Comparison of ENCODE assay signal across 27 cellular contexts in genomic region chr11:112315057-112315720, GRCh38. TPM values are rescaled to one million over a fixed set of nuclear protein-coding genes. Genes with fewer than 3 reads are reported as not detected.
DNase-seq lines count a peak whose midpoint lies in the region; ATAC-seq and TF ChIP-seq lines count a peak whose summit lies in the region.
"Had no signal": no experiment of that assay in that cellular context is flagged by ENCODE, and none has a peak within 500 bp of the region (broad histone marks: within the 10 kb centered on the region; RNA-seq: fewer than 3 reads in every experiment).

No MANE protein-coding gene starts in this region.

- H3K36me3 Mint-ChIP-seq in chondrocyte (ENCODE audit: low read depth), result peaks cover 2% of the 10 kb centered on the region
- H3K36me3 Mint-ChIP-seq in osteocyte (ENCODE audit: unreplicated experiment), result peaks cover 6% of the 10 kb centered on the region
- H3K36me3 Mint-ChIP-seq in activated CD8-positive, alpha-beta memory T cell treated with anti-CD3 and anti-CD28 coated beads, Interleukin-2, amount 10 ng/mL, durations not matched to agents 7 days and 5 days, result no peaks in the 10 kb centered on the region

- no peak overlapping the region for H3K4me3 ChIP-seq in Jurkat, Clone E6-1 (ENCODE audit: low read length)
- H3K4me3 ChIP-seq in effector memory CD4-positive, alpha-beta T cell (ENCODE audit: insufficient read depth, low read depth, low read length, poor library complexity, severe bottlenecking), result no peak overlapping the region
- H3K4me3 ChIP-seq: BLaER1, HAP-1, SK-N-MC had no signal

- no peak overlapping the region for H3K27ac ChIP-seq in effector memory CD4-positive, alpha-beta T cell (ENCODE audit: insufficient read depth, low read length, poor library complexity, severe bottlenecking)
- H3K27ac ChIP-seq: BLaER1, RWPE1, SK-N-MC had no signal

- H3K27ac Mint-ChIP-seq in chondrocyte (ENCODE audit: unreplicated experiment) (peak overlapping the region; percentile 94), osteocyte (ENCODE audit: unreplicated experiment) (peak overlapping the region; percentile 24)
- no peak overlapping the region for H3K27ac Mint-ChIP-seq in activated CD8-positive, alpha-beta memory T cell treated with anti-CD3 and anti-CD28 coated beads, Interleukin-2, amount 10 ng/mL, durations not matched to agents 7 days and 5 days
- H3K27ac Mint-ChIP-seq: CD4-positive, alpha-beta T cell; IgD-negative memory B cell had no signal

- in situ Hi-C loops in G401 (cut with HindIII; ENCODE audit: low sequenced_read_pairs), result no loop called here

- no peaks in the 10 kb centered on the region for H3K27me3 ChIP-seq in effector memory CD4-positive, alpha-beta T cell (replicated peaks; ENCODE audit: control insufficient read depth, insufficient read depth, low read length, poor library complexity, severe bottlenecking)
- H3K27me3 ChIP-seq: BLaER1 had no signal

- no peaks in the 10 kb centered on the region for H3K4me1 ChIP-seq in effector memory CD4-positive, alpha-beta T cell (ENCODE audit: control insufficient read depth, insufficient read depth, low read length, poor library complexity, severe bottlenecking)
- H3K4me1 ChIP-seq: BLaER1, Caco-2, HAP-1 had no signal

- H3K9me3 ChIP-seq in effector memory CD4-positive, alpha-beta T cell (ENCODE audit: control insufficient read depth, low read length), result no peaks in the 10 kb centered on the region
- H3K9me3 ChIP-seq: BLaER1, Caco-2, HAP-1 had no signal

- no peak for ATAC-seq in activated CD8-positive, alpha-beta memory T cell treated with anti-CD3 and anti-CD28 coated beads, Interleukin-2, amount 10 ng/mL, durations not matched to agents 7 days and 5 days

- no peaks in the 10 kb centered on the region for H3K9me3 Mint-ChIP-seq in chondrocyte (ENCODE audit: low read depth)
- H3K9me3 Mint-ChIP-seq in osteocyte (ENCODE audit: unreplicated experiment), result peaks cover 3% of the 10 kb centered on the region
- no peaks in the 10 kb centered on the region for H3K9me3 Mint-ChIP-seq in activated CD8-positive, alpha-beta memory T cell treated with anti-CD3 and anti-CD28 coated beads, Interleukin-2, amount 10 ng/mL, durations not matched to agents 7 days and 5 days (ENCODE audit: low read depth)
- H3K9me3 Mint-ChIP-seq: CD4-positive, alpha-beta T cell; IgD-negative memory B cell had no signal

- no peaks in the 10 kb centered on the region for H3K27me3 Mint-ChIP-seq in chondrocyte (ENCODE audit: low read depth)
- no peaks in the 10 kb centered on the region for H3K27me3 Mint-ChIP-seq in osteocyte (ENCODE audit: unreplicated experiment)
- no peaks in the 10 kb centered on the region for H3K27me3 Mint-ChIP-seq in activated CD8-positive, alpha-beta memory T cell treated with anti-CD3 and anti-CD28 coated beads, Interleukin-2, amount 10 ng/mL, durations not matched to agents 7 days and 5 days
- H3K27me3 Mint-ChIP-seq: CD4-positive, alpha-beta T cell had no signal

- CTCF ChIA-PET in activated CD8-positive, alpha-beta memory T cell treated with anti-CD3 and anti-CD28 coated beads, Interleukin-2, amount 10 ng/mL, durations not matched to agents 7 days and 5 days (lab: Charles Lee), result no interaction called here

- no peak for TF ChIP-seq CTCF in chondrocyte (IDR thresholded peaks at IDR 0.05)
- no peak for TF ChIP-seq CTCF in osteocyte (IDR thresholded peaks at IDR 0.05)

- peaks cover 47% of the 10 kb centered on the region for H3K4me1 Mint-ChIP-seq in chondrocyte (ENCODE audit: low read depth)
- peaks cover 46% of the 10 kb centered on the region for H3K4me1 Mint-ChIP-seq in osteocyte (ENCODE audit: unreplicated experiment)
- no peaks in the 10 kb centered on the region for H3K4me1 Mint-ChIP-seq in activated CD8-positive, alpha-beta memory T cell treated with anti-CD3 and anti-CD28 coated beads, Interleukin-2, amount 10 ng/mL, durations not matched to agents 7 days and 5 days
- H3K4me1 Mint-ChIP-seq: IgD-negative memory B cell had no signal

- H3K36me3 ChIP-seq in effector memory CD4-positive, alpha-beta T cell (ENCODE audit: control insufficient read depth, insufficient read depth, low read length), result no peaks in the 10 kb centered on the region
- H3K36me3 ChIP-seq: BLaER1, HAP-1 had no signal

- no peak overlapping the region for H3K4me3 Mint-ChIP-seq in chondrocyte (ENCODE audit: unreplicated experiment)
- H3K4me3 Mint-ChIP-seq in osteocyte (ENCODE audit: unreplicated experiment), result no peak overlapping the region
- H3K4me3 Mint-ChIP-seq in activated CD8-positive, alpha-beta memory T cell treated with anti-CD3 and anti-CD28 coated beads, Interleukin-2, amount 10 ng/mL, durations not matched to agents 7 days and 5 days, result no peak overlapping the region
- H3K4me3 Mint-ChIP-seq: CD4-positive, alpha-beta T cell; IgD-negative memory B cell had no signal

- DNase-seq in G401 (ENCODE audit: low spot score) (peak; percentile 93), chondrocyte (ENCODE audit: low spot score) (no peak), osteocyte (ENCODE audit: extremely low spot score, unreplicated experiment) (no peak), occipital lobe (lab: John Stamatoyannopoulos, UW) (no peak)
- peak; percentile 93 for DNase-seq in Jurkat, Clone E6-1 (ENCODE audit: low read depth, low spot score)
- DNase-seq in effector memory CD4-positive, alpha-beta T cell, result no peak
- no peak for DNase-seq in activated CD8-positive, alpha-beta memory T cell treated with anti-CD3 and anti-CD28 coated beads, Interleukin-2, amount 10 ng/mL, durations not matched to agents 7 days and 5 days
- DNase-seq: Caco-2; CD4-positive, alpha-beta T cell; DMS 273 treated with DMSO at 0.1 percent for 48 hours; DMS79 treated with DMSO at 0.1 percent for 48 hours; Karpas-422; MV-4-11; NCI-H1105 treated with DMSO at 0.1 percent for 48 hours; NCI-H1694; NCI-H2081 treated with DMSO at 0.1 percent for 48 hours; NCI-H446 treated with DMSO at 0.1 percent for 48 hours; NCI-H69; NK-92 treated with Interleukin-12 subunit alpha and Interleukin-12 subunit beta, amount 100 ng/mL, for 24 hours; SHP77 treated with DMSO at 0.1 percent for 48 hours had no signal

RNA-seq across cellular contexts. Expression of gene PLET1, which starts 54.5 kb away (rescaled TPM):
- not detected in 2 replicates for total RNA-seq in G401 (2014; rRNA removed; shearing (Covaris generic))
- not detected for polyA plus RNA-seq in Jurkat, Clone E6-1 (2012; ENCODE audit: insufficient read depth, insufficient read length)
- not detected in 3 replicates for total RNA-seq in chondrocyte
- total RNA-seq in osteocyte, result not detected in 2 replicates
- not detected for total RNA-seq in occipital lobe
- not detected for total RNA-seq in activated CD8-positive, alpha-beta memory T cell treated with anti-CD3 and anti-CD28 coated beads, Interleukin-2, amount 10 ng/mL, durations not matched to agents 7 days and 5 days
- total RNA-seq: Caco-2; CD4-positive, alpha-beta T cell; HT1080; M059J had no signal
- polyA plus RNA-seq: IgD-negative memory B cell had no signal

Comparison
In these comparisons a context has a peak if more than half of its experiments do, and no peak if none do; other contexts are left out.
1. DNase-seq: peak in G401 (single experiment) and Jurkat, Clone E6-1 (single experiment); none in chondrocyte (single experiment), osteocyte (single experiment), effector memory CD4-positive, alpha-beta T cell (0 of 3), occipital lobe (single experiment) and activated CD8-positive, alpha-beta memory T cell treated with anti-CD3 and anti-CD28 coated beads, Interleukin-2, amount 10 ng/mL, durations not matched to agents 7 days and 5 days (single experiment).